1 cellular context compared by ENCODE assay signal in genomic region chr6:34027445-34027936, GRCh38.
TF ChIP-seq lines count a peak whose summit lies in the region.

No MANE protein-coding gene starts in this region.

TF ChIP-seq in K562, 482 proteins besides CTCF, POLR2A, EP300 and RAD21 (continued from another document and continues in another):
- no peak for TF ChIP-seq ETV5 (CRISPR knock-in tag; IDR thresholded peaks at IDR 0.05; ENCODE audit: low read depth)
- TF ChIP-seq SRF (CRISPR knock-in tag; IDR thresholded peaks at IDR 0.05) = no peak
- TF ChIP-seq CTCFL (IDR thresholded peaks at IDR 0.05; ENCODE audit: borderline replicate concordance, insufficient read depth, low read depth, low read length, poor library complexity, severe bottlenecking) = peak; percentile 80
- TF ChIP-seq ELK1 (CRISPR knock-in tag; IDR thresholded peaks at IDR 0.05) = no peak
- no peak for TF ChIP-seq ZNF512 (tag; IDR thresholded peaks at IDR 0.05)
- no peak for TF ChIP-seq COPS2 (conservative IDR thresholded peaks at IDR 0.05)
- TF ChIP-seq CC2D1A (IDR thresholded peaks at IDR 0.05) = peak; percentile 90
- TF ChIP-seq ETS2 (tag; IDR thresholded peaks at IDR 0.05; ENCODE audit: borderline replicate concordance, poor library complexity, severe bottlenecking) = no peak
- TF ChIP-seq ILK (tag; IDR thresholded peaks at IDR 0.05; ENCODE audit: borderline replicate concordance, low read depth) = no peak
- TF ChIP-seq ZMIZ1 (IDR thresholded peaks at IDR 0.05; ENCODE audit: low read depth in 2 of 2, low read length in 2 of 2) = no peak
- 0 out of 2 replicates have a peak, but pooled peaks have one; percentile 16 for TF ChIP-seq VEZF1 (CRISPR knock-in tag; IDR thresholded peaks at IDR 0.05)
- TF ChIP-seq LCOR (CRISPR knock-in tag; IDR thresholded peaks at IDR 0.05) = no peak
- TF ChIP-seq YY1 (IDR thresholded peaks at IDR 0.05; ENCODE audit: borderline replicate concordance in 1 of 3, control insufficient read depth in 1 of 3, extremely low read depth in 1 of 3, insufficient read depth in 3 of 3, insufficient read length in 1 of 3, insufficient replicate concordance in 2 of 3, low read depth in 1 of 3, low read length in 2 of 3) = peak in 1 of 3 experiments; percentile 40
- no peak for TF ChIP-seq ZEB2 (IDR thresholded peaks at IDR 0.05)
- TF ChIP-seq NFXL1 (CRISPR knock-in tag; IDR thresholded peaks at IDR 0.05) = no peak
- TF ChIP-seq HDAC6 (IDR thresholded peaks at IDR 0.05; ENCODE audit: low read depth, low read length) = no peak
- TF ChIP-seq SMC3 (conservative IDR thresholded peaks at IDR 0.05; ENCODE audit: insufficient read depth, low read depth, low read length) = peak; percentile 98
- no peak for TF ChIP-seq GTF3C2 (IDR thresholded peaks at IDR 0.05; ENCODE audit: borderline replicate concordance, extremely low read depth, insufficient read length)
- no peak for TF ChIP-seq ZNF398 (CRISPR knock-in tag; IDR thresholded peaks at IDR 0.05)
- peak; percentile 55; the same call in 1 of the 2 replicates for TF ChIP-seq MYNN (IDR thresholded peaks at IDR 0.05)
- TF ChIP-seq MYNN (CRISPR knock-in tag; IDR thresholded peaks at IDR 0.05) = no peak
- TF ChIP-seq RB1 (IDR thresholded peaks at IDR 0.05; ENCODE audit: low read depth) = peak; percentile 75
- TF ChIP-seq TFE3 (CRISPR knock-in tag; IDR thresholded peaks at IDR 0.05) = no peak
- TF ChIP-seq MAZ (CRISPR knock-in tag; conservative IDR thresholded peaks at IDR 0.05 in 1 of 2, IDR thresholded peaks at IDR 0.05 in 1 of 2) = peak; percentile 57 to 75; a peak in 3 of 4 replicates
- TF ChIP-seq PTTG1 (tag; IDR thresholded peaks at IDR 0.05; ENCODE audit: low read depth) = no peak
- no peak for TF ChIP-seq E2F1 (CRISPR knock-in tag; IDR thresholded peaks at IDR 0.05)
- TF ChIP-seq MIER1 (IDR thresholded peaks at IDR 0.05; ENCODE audit: low read depth) = no peak
- TF ChIP-seq THAP7 (CRISPR knock-in tag; IDR thresholded peaks at IDR 0.05) = no peak
- TF ChIP-seq NONO (IDR thresholded peaks at IDR 0.05; ENCODE audit: low read depth in 2 of 2, low read length in 1 of 2) = 0 out of 4 replicates have a peak, but pooled peaks of 1 of the 2 experiments have one; percentile 23
- TF ChIP-seq FOXM1 (IDR thresholded peaks at IDR 0.05; ENCODE audit: low read depth) = no peak
- TF ChIP-seq FOXM1 (CRISPR knock-in tag; IDR thresholded peaks at IDR 0.05; ENCODE audit: low read depth) = no peak
- no peak for TF ChIP-seq MTA2 (IDR thresholded peaks at IDR 0.05; ENCODE audit: low read depth)
- no peak for TF ChIP-seq CBX8 (IDR thresholded peaks at IDR 0.05; ENCODE audit: borderline replicate concordance, extremely low read depth, low read depth, low read length, poor library complexity, severe bottlenecking)
- no peak for TF ChIP-seq TAF7 (tag; IDR thresholded peaks at IDR 0.05)
- no peak for TF ChIP-seq ZNF589 (CRISPR knock-in tag; IDR thresholded peaks at IDR 0.05; ENCODE audit: low read depth)
- peak; percentile 42; the same call in 1 of the 2 replicates for TF ChIP-seq ESRRA (IDR thresholded peaks at IDR 0.05; ENCODE audit: borderline replicate concordance, low read depth)
- no peak for TF ChIP-seq U2AF1 (optimal IDR thresholded peaks at IDR 0.05; ENCODE audit: low read depth, low read length)
